Comparison of ENCODE assay signal across 1 cellular context in genomic region chr22:50628543-50629134, GRCh38.
TF ChIP-seq lines count a peak whose summit lies in the region.

No MANE protein-coding gene starts in this region.

TF ChIP-seq in K562, 482 proteins besides CTCF, POLR2A, EP300 and RAD21 (continued from another document):
- TF ChIP-seq PRDM10 (IDR thresholded peaks at IDR 0.05; ENCODE audit: partially characterized antibody) (no peak), FOXK2 (conservative IDR thresholded peaks at IDR 0.05 in 1 of 2, IDR thresholded peaks at IDR 0.05 in 1 of 2; ENCODE audit: low read depth in 2 of 2) (no peak; a peak in 1 of 4 replicates), NR0B1 (IDR thresholded peaks at IDR 0.05; ENCODE audit: partially characterized antibody) (no peak), HDGF (IDR thresholded peaks at IDR 0.05) (peak; percentile 82; the same call in 1 of the 2 replicates), THRAP3 (IDR thresholded peaks at IDR 0.05; ENCODE audit: borderline replicate concordance) (0 out of 2 replicates have a peak, but pooled peaks have one; percentile 53), ZNF780A (CRISPR knock-in tag; IDR thresholded peaks at IDR 0.05) (no peak), MGA (IDR thresholded peaks at IDR 0.05) (peak; percentile 59; the same call in 1 of the 2 replicates), MAX (CRISPR knock-in tag; IDR thresholded peaks at IDR 0.05) (peak; percentile 32; the same call in 1 of the 2 replicates), SIN3B (IDR thresholded peaks at IDR 0.05; ENCODE audit: low read depth) (no peak), MLLT1 (IDR thresholded peaks at IDR 0.05) (peak in 1 of 2 experiments; percentile 46; a peak in 1 of 4 replicates), MNT (conservative IDR thresholded peaks at IDR 0.05) (0 out of 4 replicates have a peak, but pooled peaks of 1 of the 2 experiments have one; percentile 2), MCM3 (IDR thresholded peaks at IDR 0.05) (peak; percentile 54; the same call in 1 of the 2 replicates), NBN (IDR thresholded peaks at IDR 0.05; ENCODE audit: low read depth) (no peak), NRF1 (conservative IDR thresholded peaks at IDR 0.05 in 1 of 2, IDR thresholded peaks at IDR 0.05 in 1 of 2) (peak in 1 of 2 experiments; percentile 52; a peak in 2 of 4 replicates), PHF20 (IDR thresholded peaks at IDR 0.05; ENCODE audit: partially characterized antibody) (peak; percentile 30), XRCC4 (IDR thresholded peaks at IDR 0.05; ENCODE audit: extremely low read depth, insufficient read depth, insufficient read length) (no peak), CBFB (CRISPR knock-in tag; IDR thresholded peaks at IDR 0.05) (no peak), RAD51 (IDR thresholded peaks at IDR 0.05; ENCODE audit: borderline replicate concordance, low read depth) (no peak), ZNF224 (CRISPR knock-in tag; IDR thresholded peaks at IDR 0.05) (no peak), PHB2 (IDR thresholded peaks at IDR 0.05; ENCODE audit: low read depth) (peak; percentile 31; the same call in 1 of the 2 replicates), UBTF (IDR thresholded peaks at IDR 0.05; ENCODE audit: borderline replicate concordance in 1 of 2, low read depth in 2 of 2, low read length in 2 of 2) (peak in 1 of 2 experiments; percentile 15; a peak in 1 of 4 replicates), EHMT2 (IDR thresholded peaks at IDR 0.05) (peak; percentile 59; the same call in 1 of the 2 replicates), SMARCE1 (IDR thresholded peaks at IDR 0.05) (peak; percentile 25; the same call in 1 of the 2 replicates), DPF2 (IDR thresholded peaks at IDR 0.05) (peak; percentile 27; the same call in 1 of the 2 replicates), TRIM24 (IDR thresholded peaks at IDR 0.05) (peak in 1 of 2 experiments; percentile 29; a peak in 1 of 4 replicates), HBP1 (CRISPR knock-in tag; IDR thresholded peaks at IDR 0.05) (0 out of 2 replicates have a peak, but pooled peaks have one; percentile 29), ZNF184 (CRISPR knock-in tag; IDR thresholded peaks at IDR 0.05) (no peak), SP1 (CRISPR knock-in tag; IDR thresholded peaks at IDR 0.05) (no peak), OTX1 (CRISPR knock-in tag; IDR thresholded peaks at IDR 0.05) (peak; percentile 68; the same call in 1 of the 2 replicates), HDAC1 (IDR thresholded peaks at IDR 0.05) (peak in 1 of 2 experiments; percentile 59; a peak in 2 of 4 replicates)
